ENCODE assay signal across 2 cellular contexts in the genomic region with DNA sequence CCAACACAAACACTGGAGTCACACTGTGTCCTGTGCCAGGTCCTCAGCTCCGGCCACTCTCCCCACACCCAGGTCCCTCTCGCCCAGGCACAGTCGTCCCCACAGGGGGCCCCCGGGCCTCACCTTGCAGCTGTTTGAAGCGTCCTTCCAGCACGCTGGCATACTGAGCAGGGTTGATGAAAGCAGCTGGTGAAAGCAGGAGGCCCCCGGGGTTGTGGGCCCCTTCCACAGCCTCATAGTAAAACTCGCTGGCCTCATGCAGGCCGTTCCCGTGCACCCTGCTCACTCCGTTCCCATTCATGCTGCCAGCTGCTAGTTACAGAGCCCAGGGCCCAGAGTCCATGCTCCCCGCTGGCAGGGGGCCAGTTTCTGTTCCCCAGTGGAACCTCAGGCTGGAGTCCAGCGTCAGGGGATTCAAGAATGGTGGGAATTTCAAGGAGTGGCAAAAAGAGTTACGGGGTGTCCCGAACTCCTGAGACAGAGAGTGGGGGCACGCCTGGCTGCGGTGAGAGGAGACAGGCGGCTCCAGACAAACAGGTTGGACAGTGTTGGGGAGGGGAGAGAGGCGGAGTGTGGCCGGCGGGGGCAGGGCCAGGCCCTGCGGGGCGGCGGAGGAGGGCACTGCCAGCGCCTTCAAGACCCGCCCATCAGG.
TF ChIP-seq lines count a peak whose summit lies in the region.

No MANE protein-coding gene starts in this region.

TF ChIP-seq in Ishikawa, 13 proteins besides CTCF, POLR2A, EP300 and RAD21:
- peak; percentile 33; the same call in 1 of the 2 replicates for TF ChIP-seq FOXM1 (IDR thresholded peaks at IDR 0.05; ENCODE audit: borderline replicate concordance, low read depth)
- TF ChIP-seq ZBTB7A (IDR thresholded peaks at IDR 0.05; ENCODE audit: low read depth), result peak; percentile 70
- no peak for TF ChIP-seq CEBPB (IDR thresholded peaks at IDR 0.05)
- TF ChIP-seq, protein P1, sequence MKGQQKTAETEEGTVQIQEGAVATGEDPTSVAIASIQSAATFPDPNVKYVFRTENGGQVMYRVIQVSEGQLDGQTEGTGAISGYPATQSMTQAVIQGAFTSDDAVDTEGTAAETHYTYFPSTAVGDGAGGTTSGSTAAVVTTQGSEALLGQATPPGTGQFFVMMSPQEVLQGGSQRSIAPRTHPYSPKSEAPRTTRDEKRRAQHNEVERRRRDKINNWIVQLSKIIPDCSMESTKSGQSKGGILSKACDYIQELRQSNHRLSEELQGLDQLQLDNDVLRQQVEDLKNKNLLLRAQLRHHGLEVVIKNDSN (IDR thresholded peaks at IDR 0.05), result no peak
- TF ChIP-seq NFIC (IDR thresholded peaks at IDR 0.05), result peak; percentile 84
- TF ChIP-seq YY1 (IDR thresholded peaks at IDR 0.05; ENCODE audit: low read depth), result no peak
- 0 out of 2 replicates have a peak, but pooled peaks have one; percentile 16 for TF ChIP-seq TAF1 (IDR thresholded peaks at IDR 0.05; ENCODE audit: low read depth)
- TF ChIP-seq EGR1 (IDR thresholded peaks at IDR 0.05), result no peak; the same call in 1 of the 2 replicates
- no peak for TF ChIP-seq CREB1 (IDR thresholded peaks at IDR 0.05; ENCODE audit: low read depth)
- TF ChIP-seq TCF12 (IDR thresholded peaks at IDR 0.05; ENCODE audit: low read depth), result peak; percentile 64
- TF ChIP-seq, protein P2, sequence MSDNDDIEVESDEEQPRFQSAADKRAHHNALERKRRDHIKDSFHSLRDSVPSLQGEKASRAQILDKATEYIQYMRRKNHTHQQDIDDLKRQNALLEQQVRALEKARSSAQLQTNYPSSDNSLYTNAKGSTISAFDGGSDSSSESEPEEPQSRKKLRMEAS (IDR thresholded peaks at IDR 0.05), result peak; percentile 69
- TF ChIP-seq, protein P3, sequence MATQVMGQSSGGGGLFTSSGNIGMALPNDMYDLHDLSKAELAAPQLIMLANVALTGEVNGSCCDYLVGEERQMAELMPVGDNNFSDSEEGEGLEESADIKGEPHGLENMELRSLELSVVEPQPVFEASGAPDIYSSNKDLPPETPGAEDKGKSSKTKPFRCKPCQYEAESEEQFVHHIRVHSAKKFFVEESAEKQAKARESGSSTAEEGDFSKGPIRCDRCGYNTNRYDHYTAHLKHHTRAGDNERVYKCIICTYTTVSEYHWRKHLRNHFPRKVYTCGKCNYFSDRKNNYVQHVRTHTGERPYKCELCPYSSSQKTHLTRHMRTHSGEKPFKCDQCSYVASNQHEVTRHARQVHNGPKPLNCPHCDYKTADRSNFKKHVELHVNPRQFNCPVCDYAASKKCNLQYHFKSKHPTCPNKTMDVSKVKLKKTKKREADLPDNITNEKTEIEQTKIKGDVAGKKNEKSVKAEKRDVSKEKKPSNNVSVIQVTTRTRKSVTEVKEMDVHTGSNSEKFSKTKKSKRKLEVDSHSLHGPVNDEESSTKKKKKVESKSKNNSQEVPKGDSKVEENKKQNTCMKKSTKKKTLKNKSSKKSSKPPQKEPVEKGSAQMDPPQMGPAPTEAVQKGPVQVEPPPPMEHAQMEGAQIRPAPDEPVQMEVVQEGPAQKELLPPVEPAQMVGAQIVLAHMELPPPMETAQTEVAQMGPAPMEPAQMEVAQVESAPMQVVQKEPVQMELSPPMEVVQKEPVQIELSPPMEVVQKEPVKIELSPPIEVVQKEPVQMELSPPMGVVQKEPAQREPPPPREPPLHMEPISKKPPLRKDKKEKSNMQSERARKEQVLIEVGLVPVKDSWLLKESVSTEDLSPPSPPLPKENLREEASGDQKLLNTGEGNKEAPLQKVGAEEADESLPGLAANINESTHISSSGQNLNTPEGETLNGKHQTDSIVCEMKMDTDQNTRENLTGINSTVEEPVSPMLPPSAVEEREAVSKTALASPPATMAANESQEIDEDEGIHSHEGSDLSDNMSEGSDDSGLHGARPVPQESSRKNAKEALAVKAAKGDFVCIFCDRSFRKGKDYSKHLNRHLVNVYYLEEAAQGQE (IDR thresholded peaks at IDR 0.05; ENCODE audit: low read depth), result no peak
- TF ChIP-seq TEAD4 (IDR thresholded peaks at IDR 0.05), result peak; percentile 49

TF ChIP-seq in HepG2, 621 proteins besides CTCF, POLR2A, EP300 and RAD21 (continues in another document):
- TF ChIP-seq, protein P4, sequence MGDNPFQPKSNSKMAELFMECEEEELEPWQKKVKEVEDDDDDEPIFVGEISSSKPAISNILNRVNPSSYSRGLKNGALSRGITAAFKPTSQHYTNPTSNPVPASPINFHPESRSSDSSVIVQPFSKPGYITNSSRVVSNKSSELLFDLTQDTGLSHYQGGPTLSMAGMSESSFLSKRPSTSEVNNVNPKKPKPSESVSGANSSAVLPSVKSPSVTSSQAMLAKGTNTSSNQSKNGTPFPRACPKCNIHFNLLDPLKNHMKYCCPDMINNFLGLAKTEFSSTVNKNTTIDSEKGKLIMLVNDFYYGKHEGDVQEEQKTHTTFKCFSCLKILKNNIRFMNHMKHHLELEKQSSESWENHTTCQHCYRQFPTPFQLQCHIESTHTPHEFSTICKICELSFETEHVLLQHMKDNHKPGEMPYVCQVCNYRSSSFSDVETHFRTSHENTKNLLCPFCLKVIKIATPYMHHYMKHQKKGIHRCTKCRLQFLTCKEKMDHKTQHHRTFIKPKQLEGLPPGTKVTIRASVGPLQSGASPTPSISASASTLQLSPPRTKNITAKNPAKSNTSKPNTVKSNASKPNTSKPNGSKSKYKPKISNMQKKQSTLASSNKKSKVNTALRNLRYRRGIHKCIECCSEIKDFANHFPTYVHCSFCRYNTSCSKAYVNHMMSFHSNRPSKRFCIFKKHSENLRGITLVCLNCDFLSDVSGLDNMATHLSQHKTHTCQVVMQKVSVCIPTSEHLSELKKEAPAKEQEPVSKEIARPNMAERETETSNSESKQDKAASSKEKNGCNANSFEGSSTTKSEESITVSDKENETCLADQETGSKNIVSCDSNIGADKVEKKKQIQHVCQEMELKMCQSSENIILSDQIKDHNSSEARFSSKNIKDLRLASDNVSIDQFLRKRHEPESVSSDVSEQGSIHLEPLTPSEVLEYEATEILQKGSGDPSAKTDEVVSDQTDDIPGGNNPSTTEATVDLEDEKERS (CRISPR knock-in tag; IDR thresholded peaks at IDR 0.05), result peak; percentile 74
- TF ChIP-seq, protein P5, sequence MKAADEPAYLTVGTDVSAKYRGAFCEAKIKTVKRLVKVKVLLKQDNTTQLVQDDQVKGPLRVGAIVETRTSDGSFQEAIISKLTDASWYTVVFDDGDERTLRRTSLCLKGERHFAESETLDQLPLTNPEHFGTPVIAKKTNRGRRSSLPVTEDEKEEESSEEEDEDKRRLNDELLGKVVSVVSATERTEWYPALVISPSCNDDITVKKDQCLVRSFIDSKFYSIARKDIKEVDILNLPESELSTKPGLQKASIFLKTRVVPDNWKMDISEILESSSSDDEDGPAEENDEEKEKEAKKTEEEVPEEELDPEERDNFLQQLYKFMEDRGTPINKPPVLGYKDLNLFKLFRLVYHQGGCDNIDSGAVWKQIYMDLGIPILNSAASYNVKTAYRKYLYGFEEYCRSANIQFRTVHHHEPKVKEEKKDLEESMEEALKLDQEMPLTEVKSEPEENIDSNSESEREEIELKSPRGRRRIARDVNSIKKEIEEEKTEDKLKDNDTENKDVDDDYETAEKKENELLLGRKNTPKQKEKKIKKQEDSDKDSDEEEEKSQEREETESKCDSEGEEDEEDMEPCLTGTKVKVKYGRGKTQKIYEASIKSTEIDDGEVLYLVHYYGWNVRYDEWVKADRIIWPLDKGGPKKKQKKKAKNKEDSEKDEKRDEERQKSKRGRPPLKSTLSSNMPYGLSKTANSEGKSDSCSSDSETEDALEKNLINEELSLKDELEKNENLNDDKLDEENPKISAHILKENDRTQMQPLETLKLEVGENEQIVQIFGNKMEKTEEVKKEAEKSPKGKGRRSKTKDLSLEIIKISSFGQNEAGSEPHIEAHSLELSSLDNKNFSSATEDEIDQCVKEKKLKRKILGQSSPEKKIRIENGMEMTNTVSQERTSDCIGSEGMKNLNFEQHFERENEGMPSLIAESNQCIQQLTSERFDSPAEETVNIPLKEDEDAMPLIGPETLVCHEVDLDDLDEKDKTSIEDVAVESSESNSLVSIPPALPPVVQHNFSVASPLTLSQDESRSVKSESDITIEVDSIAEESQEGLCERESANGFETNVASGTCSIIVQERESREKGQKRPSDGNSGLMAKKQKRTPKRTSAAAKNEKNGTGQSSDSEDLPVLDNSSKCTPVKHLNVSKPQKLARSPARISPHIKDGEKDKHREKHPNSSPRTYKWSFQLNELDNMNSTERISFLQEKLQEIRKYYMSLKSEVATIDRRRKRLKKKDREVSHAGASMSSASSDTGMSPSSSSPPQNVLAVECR (CRISPR knock-in tag; IDR thresholded peaks at IDR 0.05; ENCODE audit: borderline replicate concordance), result peak; percentile 56; the same call in 1 of the 2 replicates
- TF ChIP-seq ELF3 (CRISPR knock-in tag; IDR thresholded peaks at IDR 0.05), result peak; percentile 29; the same call in 1 of the 2 replicates
- TF ChIP-seq, protein P6, sequence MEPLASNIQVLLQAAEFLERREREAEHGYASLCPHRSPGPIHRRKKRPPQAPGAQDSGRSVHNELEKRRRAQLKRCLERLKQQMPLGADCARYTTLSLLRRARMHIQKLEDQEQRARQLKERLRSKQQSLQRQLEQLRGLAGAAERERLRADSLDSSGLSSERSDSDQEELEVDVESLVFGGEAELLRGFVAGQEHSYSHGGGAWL (CRISPR knock-in tag; IDR thresholded peaks at IDR 0.05), result peak; percentile 56; the same call in 1 of the 2 replicates
- TF ChIP-seq, protein P7, sequence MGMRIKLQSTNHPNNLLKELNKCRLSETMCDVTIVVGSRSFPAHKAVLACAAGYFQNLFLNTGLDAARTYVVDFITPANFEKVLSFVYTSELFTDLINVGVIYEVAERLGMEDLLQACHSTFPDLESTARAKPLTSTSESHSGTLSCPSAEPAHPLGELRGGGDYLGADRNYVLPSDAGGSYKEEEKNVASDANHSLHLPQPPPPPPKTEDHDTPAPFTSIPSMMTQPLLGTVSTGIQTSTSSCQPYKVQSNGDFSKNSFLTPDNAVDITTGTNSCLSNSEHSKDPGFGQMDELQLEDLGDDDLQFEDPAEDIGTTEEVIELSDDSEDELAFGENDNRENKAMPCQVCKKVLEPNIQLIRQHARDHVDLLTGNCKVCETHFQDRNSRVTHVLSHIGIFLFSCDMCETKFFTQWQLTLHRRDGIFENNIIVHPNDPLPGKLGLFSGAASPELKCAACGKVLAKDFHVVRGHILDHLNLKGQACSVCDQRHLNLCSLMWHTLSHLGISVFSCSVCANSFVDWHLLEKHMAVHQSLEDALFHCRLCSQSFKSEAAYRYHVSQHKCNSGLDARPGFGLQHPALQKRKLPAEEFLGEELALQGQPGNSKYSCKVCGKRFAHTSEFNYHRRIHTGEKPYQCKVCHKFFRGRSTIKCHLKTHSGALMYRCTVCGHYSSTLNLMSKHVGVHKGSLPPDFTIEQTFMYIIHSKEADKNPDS (CRISPR knock-in tag; IDR thresholded peaks at IDR 0.05), result no peak
- TF ChIP-seq SAP130 (CRISPR knock-in tag; IDR thresholded peaks at IDR 0.05; ENCODE audit: low read depth), result peak; percentile 75
- peak; percentile 45; the same call in 1 of the 2 replicates for TF ChIP-seq ZNF263 (CRISPR knock-in tag; IDR thresholded peaks at IDR 0.05)
- no peak for TF ChIP-seq ZNF264 (CRISPR knock-in tag; IDR thresholded peaks at IDR 0.05)
- TF ChIP-seq, protein P8, sequence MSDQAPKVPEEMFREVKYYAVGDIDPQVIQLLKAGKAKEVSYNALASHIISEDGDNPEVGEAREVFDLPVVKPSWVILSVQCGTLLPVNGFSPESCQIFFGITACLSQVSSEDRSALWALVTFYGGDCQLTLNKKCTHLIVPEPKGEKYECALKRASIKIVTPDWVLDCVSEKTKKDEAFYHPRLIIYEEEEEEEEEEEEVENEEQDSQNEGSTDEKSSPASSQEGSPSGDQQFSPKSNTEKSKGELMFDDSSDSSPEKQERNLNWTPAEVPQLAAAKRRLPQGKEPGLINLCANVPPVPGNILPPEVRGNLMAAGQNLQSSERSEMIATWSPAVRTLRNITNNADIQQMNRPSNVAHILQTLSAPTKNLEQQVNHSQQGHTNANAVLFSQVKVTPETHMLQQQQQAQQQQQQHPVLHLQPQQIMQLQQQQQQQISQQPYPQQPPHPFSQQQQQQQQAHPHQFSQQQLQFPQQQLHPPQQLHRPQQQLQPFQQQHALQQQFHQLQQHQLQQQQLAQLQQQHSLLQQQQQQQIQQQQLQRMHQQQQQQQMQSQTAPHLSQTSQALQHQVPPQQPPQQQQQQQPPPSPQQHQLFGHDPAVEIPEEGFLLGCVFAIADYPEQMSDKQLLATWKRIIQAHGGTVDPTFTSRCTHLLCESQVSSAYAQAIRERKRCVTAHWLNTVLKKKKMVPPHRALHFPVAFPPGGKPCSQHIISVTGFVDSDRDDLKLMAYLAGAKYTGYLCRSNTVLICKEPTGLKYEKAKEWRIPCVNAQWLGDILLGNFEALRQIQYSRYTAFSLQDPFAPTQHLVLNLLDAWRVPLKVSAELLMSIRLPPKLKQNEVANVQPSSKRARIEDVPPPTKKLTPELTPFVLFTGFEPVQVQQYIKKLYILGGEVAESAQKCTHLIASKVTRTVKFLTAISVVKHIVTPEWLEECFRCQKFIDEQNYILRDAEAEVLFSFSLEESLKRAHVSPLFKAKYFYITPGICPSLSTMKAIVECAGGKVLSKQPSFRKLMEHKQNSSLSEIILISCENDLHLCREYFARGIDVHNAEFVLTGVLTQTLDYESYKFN (CRISPR knock-in tag; conservative IDR thresholded peaks at IDR 0.05), result peak; percentile 49
- TF ChIP-seq ZMYM3 (CRISPR knock-in tag; IDR thresholded peaks at IDR 0.05), result peak; percentile 78
- TF ChIP-seq, protein P9, sequence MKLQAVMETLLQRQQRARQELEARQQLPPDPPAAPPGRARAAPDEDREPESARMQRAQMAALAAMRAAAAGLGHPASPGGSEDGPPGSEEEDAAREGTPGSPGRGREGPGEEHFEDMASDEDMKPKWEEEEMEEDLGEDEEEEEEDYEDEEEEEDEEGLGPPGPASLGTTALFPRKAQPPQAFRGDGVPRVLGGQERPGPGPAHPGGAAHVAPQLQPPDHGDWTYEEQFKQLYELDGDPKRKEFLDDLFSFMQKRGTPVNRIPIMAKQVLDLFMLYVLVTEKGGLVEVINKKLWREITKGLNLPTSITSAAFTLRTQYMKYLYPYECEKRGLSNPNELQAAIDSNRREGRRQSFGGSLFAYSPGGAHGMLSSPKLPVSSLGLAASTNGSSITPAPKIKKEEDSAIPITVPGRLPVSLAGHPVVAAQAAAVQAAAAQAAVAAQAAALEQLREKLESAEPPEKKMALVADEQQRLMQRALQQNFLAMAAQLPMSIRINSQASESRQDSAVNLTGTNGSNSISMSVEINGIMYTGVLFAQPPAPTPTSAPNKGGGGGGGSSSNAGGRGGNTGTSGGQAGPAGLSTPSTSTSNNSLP (IDR thresholded peaks at IDR 0.05; ENCODE audit: low read depth, low read length), result no peak
- 0 out of 2 replicates have a peak, but pooled peaks have one; percentile 4 for TF ChIP-seq MED1 (CRISPR knock-in tag; IDR thresholded peaks at IDR 0.05)
- no peak for TF ChIP-seq ZNF883 (CRISPR knock-in tag; IDR thresholded peaks at IDR 0.05; ENCODE audit: not compliant biosample characterization)
- no peak for TF ChIP-seq ZFP90 (CRISPR knock-in tag; IDR thresholded peaks at IDR 0.05; ENCODE audit: borderline replicate concordance)
- TF ChIP-seq ZSCAN21 (CRISPR knock-in tag; IDR thresholded peaks at IDR 0.05; ENCODE audit: borderline replicate concordance), result 0 out of 2 replicates have a peak, but pooled peaks have one; percentile 42
